Comparison of ENCODE assay signal across 4 cellular contexts in the genomic region with DNA sequence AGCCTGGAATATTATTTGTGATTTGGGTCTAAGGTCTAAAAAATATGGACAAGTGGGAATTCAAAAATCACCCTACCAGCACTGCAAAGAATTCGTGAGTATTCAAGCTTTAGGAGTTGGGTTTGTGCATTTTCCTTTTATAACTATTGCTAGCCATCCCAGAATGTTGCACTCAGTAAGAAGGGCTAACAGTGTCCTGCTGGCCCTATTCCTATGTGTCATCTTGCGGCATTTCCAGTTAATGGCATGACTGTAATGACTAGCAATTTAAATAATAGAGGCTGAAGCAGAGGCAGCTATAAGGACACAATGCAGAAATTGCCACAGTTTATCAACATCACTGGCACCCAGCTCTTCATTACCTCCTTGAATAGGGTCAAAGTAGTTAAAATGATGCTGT.
"Had no signal": no experiment of that assay in that cellular context is flagged by ENCODE, and none has a peak within 500 bp of the region (broad histone marks: within the 10 kb centered on the region; RNA-seq: fewer than 3 reads in every experiment).

No MANE protein-coding gene starts in this region.

- H3K4me3 ChIP-seq: GM23338 had no signal

- H2AFZ ChIP-seq: GM23338 had no signal

- H3K4me2 ChIP-seq: GM23338 had no signal

- DNase-seq: H9, HCEC 1CT, IMR-90 had no signal
